Comparison of ENCODE assay signal across 3 cellular contexts in genomic region chr7:152378497-152378896, GRCh38. TPM values are rescaled to one million over a fixed set of nuclear protein-coding genes. Genes with fewer than 3 reads are reported as not detected.
A peak's percentile ranks its signal among the peaks of the same experiment; 100 is the strongest.
DNase-seq lines count a peak whose midpoint lies in the region; ATAC-seq, FAIRE-seq and TF ChIP-seq lines count a peak whose summit lies in the region.
"Not testable (repeated sequence)": the region's sequence is repeated elsewhere in the genome, so short reads cannot be mapped to it uniquely, and the experiment has no call there.

No MANE protein-coding gene starts in this region.

- intact Hi-C loops in GM12878 (cut with micrococcal nuclease; ENCODE audit: unreplicated experiment): not testable (repeated sequence)

- FAIRE-seq in A204.1 (lab: Jason Lieb, UNC) (peak; percentile 85), GM12878 (lab: Jason Lieb, UNC) (peak; percentile 56)

- DNase-seq in GM12878 (ENCODE audit: low read depth, low spot score): not testable (repeated sequence)

- TF ChIP-seq CTCF in HEK293 (tag by site-specific recombination; IDR thresholded peaks at IDR 0.05); GM12878 (IDR thresholded peaks at IDR 0.05 in 2 of 3, conservative IDR thresholded peaks at IDR 0.05 in 1 of 3; ENCODE audit: control insufficient read depth in 2 of 3, extremely low read depth in 1 of 3, insufficient read depth in 1 of 3, low read depth in 3 of 3, low read length in 3 of 3): not testable (repeated sequence)

- TF ChIP-seq RAD21 in GM12878 (IDR thresholded peaks at IDR 0.05; ENCODE audit: insufficient read depth, low read depth, low read length): not testable (repeated sequence)

- H3K4me1 ChIP-seq in HEK293 (ENCODE audit: control insufficient read depth, insufficient read depth, low read length); GM12878 (ENCODE audit: control insufficient read depth, insufficient read depth, low read length): not testable (repeated sequence)

- not testable (repeated sequence) for H3K36me3 ChIP-seq in HEK293 (ENCODE audit: control insufficient read depth in 2 of 2, insufficient read depth in 1 of 2, low read length in 2 of 2); GM12878 (ENCODE audit: control insufficient read depth in 2 of 2, insufficient read depth in 2 of 2, low read length in 1 of 2)

- CTCF ChIA-PET in HEK293 (lab: Yijun Ruan, JAX); GM12878 (lab: Yijun Ruan, JAX): not testable (repeated sequence)

- H3K4me2 ChIP-seq in GM12878 (ENCODE audit: control insufficient read depth, insufficient read depth): not testable (repeated sequence)

- TF ChIP-seq EP300 in GM12878 (IDR thresholded peaks at IDR 0.05; ENCODE audit: borderline replicate concordance in 1 of 2, control insufficient read depth in 1 of 2, low read depth in 2 of 2, low read length in 2 of 2): not testable (repeated sequence)

- in situ Hi-C loops in GM12878 (cut with MboI): not testable (repeated sequence)

- RAD21 ChIA-PET in GM12878 (lab: Charles Lee; ENCODE audit: unreplicated experiment): not testable (repeated sequence)

- SMC1A ChIA-PET in GM12878 (lab: Charles Lee; ENCODE audit: uncharacterized antibody, unreplicated experiment): not testable (repeated sequence)

- H3K27me3 ChIP-seq in GM12878 (replicated peaks in 1 of 2; ENCODE audit: control insufficient read depth in 2 of 2, insufficient read depth in 2 of 2, low read length in 1 of 2): not testable (repeated sequence)

- peaks cover 55% of the 10 kb centered on the region for H3K79me2 ChIP-seq in GM12878 (ENCODE audit: control insufficient read depth, insufficient read depth, low read length)

- H4K20me1 ChIP-seq in GM12878 (ENCODE audit: control insufficient read depth, insufficient read depth): not testable (repeated sequence)

- not testable (repeated sequence) for BruUV-seq in GM12878 (replicated peaks; lab: Mats Ljungman, UMichigan)

- not testable (repeated sequence) for ATAC-seq in GM12878

- TF ChIP-seq POLR2A in GM12878 (IDR thresholded peaks at IDR 0.05; ENCODE audit: low read depth, low read length): not testable (repeated sequence)

- POLR2A ChIA-PET in HEK293 (lab: Yijun Ruan, JAX); GM12878 (lab: Charles Lee): not testable (repeated sequence)

- not testable (repeated sequence) for H3K9ac ChIP-seq in GM12878 (ENCODE audit: control insufficient read depth, insufficient read depth, low read length)

- H2AFZ ChIP-seq in GM12878 (ENCODE audit: control insufficient read depth, low read depth, low read length): not testable (repeated sequence)

- H3K27ac ChIP-seq in HEK293 (ENCODE audit: extremely low read depth, low read depth, low read length); GM12878 (ENCODE audit: control insufficient read depth, insufficient read depth): not testable (repeated sequence)

- not testable (repeated sequence) for H3K4me3 ChIP-seq in HEK293 (ENCODE audit: low read depth, low read length); GM12878

- H3K9me3 ChIP-seq in HEK293 (ENCODE audit: control insufficient read depth, insufficient read depth, low read depth, low read length); GM12878 (replicated peaks; ENCODE audit: control insufficient read depth, insufficient read depth, low read length): not testable (repeated sequence)

TF ChIP-seq in HEK293, 187 proteins besides CTCF, POLR2A, EP300 and RAD21:
- TF ChIP-seq ZNF558 (tag by site-specific recombination; IDR thresholded peaks at IDR 0.05): peak; percentile 92
TF ChIP-seq in HEK293: peak in this region for 1; not testable (repeated sequence) for 186.

RNA-seq across cellular contexts. Expression of gene KMT2C, which starts 57.3 kb away (rescaled TPM):
- 533 and 539 TPM in 2 replicates for total RNA-seq in GM12878 (2013; cell fraction: nucleolus; rRNA removed)
- total RNA-seq in GM12878 (2014; rRNA removed) (18.6 and 23.9 TPM in 2 replicates), GM12878 (2014; rRNA removed; fragmentation: Illumina TruSeq; extraction: Trizol) (22.5 and 24.4 TPM in 2 replicates), GM12878 (2021) (45.2 and 51.0 TPM in 2 replicates)
- polyA plus RNA-seq in GM12878 (2011; ENCODE audit: low read depth): 20.5 TPM
- polyA plus RNA-seq in GM12878 (2011; rRNA removed) (20.1 and 21.5 TPM in 2 replicates), GM12878 (2014; fragmentation: Illumina TruSeq; extraction: Trizol) (23.2 and 27.7 TPM in 2 replicates), GM12878 (2014; fragmentation: Nextera tagmentation; extraction: Ambion mirVana) (10 to 100 TPM in 1 of 2 experiments, 1 to 10 TPM in 1; 3.3 to 11.0 TPM), GM12878 (2014; rRNA removed) (16.4 and 19.7 TPM in 2 replicates), GM12878 (2016; fragmentation: Nextera tagmentation; extraction: Ambion mirVana) (10 to 100 TPM; 10.9 to 14.4 TPM)
- 19.0 and 25.0 TPM in 2 replicates for polyA plus RNA-seq in GM12878 (2011; cell fraction: cytosol; rRNA removed)
- 45.9 and 55.3 TPM in 2 replicates for polyA plus RNA-seq in GM12878 (2011; cell fraction: nucleus; rRNA removed)
- polyA plus RNA-seq in GM12878 (2012): 18.9 and 21.4 TPM in 2 replicates
- polyA minus RNA-seq in GM12878 (2011; rRNA and poly(A)+ RNA removed): 90.8 and 145 TPM in 2 replicates
- 31.4 and 32.6 TPM in 2 replicates for polyA minus RNA-seq in GM12878 (2011; cell fraction: cytosol; rRNA and poly(A)+ RNA removed)
- 97.8 and 125 TPM in 2 replicates for polyA minus RNA-seq in GM12878 (2011; cell fraction: nucleus; rRNA and poly(A)+ RNA removed)
